9 cellular contexts compared by ENCODE assay signal in genomic region chr2:109318150-109318948, GRCh38.
A peak's percentile ranks its signal among the peaks of the same experiment; 100 is the strongest.
DNase-seq lines count a peak whose midpoint lies in the region; ATAC-seq and TF ChIP-seq lines count a peak whose summit lies in the region.
"Had no signal": no experiment of that assay in that cellular context is flagged by ENCODE, and none has a peak within 500 bp of the region (broad histone marks: within the 10 kb centered on the region; RNA-seq: fewer than 3 reads in every experiment).

No MANE protein-coding gene starts in this region.

- H3K4me3 ChIP-seq in ascending aorta, result peak overlapping the region in 1 of 2 donors; percentile 45
- peak overlapping the region; percentile 22 for H3K4me3 ChIP-seq in skeletal muscle cell (ENCODE audit: low read depth, low read length)

- intact Hi-C loops in ascending aorta (cut with DNase I), result no loop called here

- H3K9me3 Mint-ChIP-seq in T-helper 2 cell treated with Interferon-gamma antibody and Interleukin-4, amounts not matched to agents 5 μg/mL and 100 μg/mL, for 36 hours, result no peaks in the 10 kb centered on the region

- peaks cover 20 to 39% of the 10 kb centered on the region in 2 donors for H3K4me1 ChIP-seq in ascending aorta

- H3K9me3 ChIP-seq in ascending aorta, result no peaks in the 10 kb centered on the region

- H3K27me3 Mint-ChIP-seq in T-helper 2 cell treated with Interferon-gamma antibody and Interleukin-4, amounts not matched to agents 5 μg/mL and 100 μg/mL, for 36 hours (ENCODE audit: low read depth), result peaks cover 25% of the 10 kb centered on the region

- H3K27ac ChIP-seq in ascending aorta, result peak overlapping the region; percentile 69 to 73

- no peaks in the 10 kb centered on the region for H3K36me3 Mint-ChIP-seq in T-helper 2 cell treated with Interferon-gamma antibody and Interleukin-4, amounts not matched to agents 5 μg/mL and 100 μg/mL, for 36 hours (ENCODE audit: low read depth)

- no peaks in the 10 kb centered on the region for H3K27me3 ChIP-seq in ascending aorta

- peaks cover 9% of the 10 kb centered on the region for H3K4me1 Mint-ChIP-seq in T-helper 2 cell treated with Interferon-gamma antibody and Interleukin-4, amounts not matched to agents 5 μg/mL and 100 μg/mL, for 36 hours (ENCODE audit: low read depth)

- H3K36me3 ChIP-seq in ascending aorta, result no peaks in the 10 kb centered on the region

- peak; percentile 20 to 34 (median 26) for TF ChIP-seq CTCF in ascending aorta (IDR thresholded peaks at IDR 0.05)

- ATAC-seq in GM21381 (IDR thresholded peaks at IDR 0.05; ENCODE audit: unreplicated experiment), result no peak
- ATAC-seq in HG02588 (IDR thresholded peaks at IDR 0.05; ENCODE audit: unreplicated experiment), result no peak

- H3K27ac Mint-ChIP-seq in T-helper 2 cell treated with Interferon-gamma antibody and Interleukin-4, amounts not matched to agents 5 μg/mL and 100 μg/mL, for 36 hours, result no peak overlapping the region

- no peak overlapping the region for H3K4me3 Mint-ChIP-seq in T-helper 2 cell treated with Interferon-gamma antibody and Interleukin-4, amounts not matched to agents 5 μg/mL and 100 μg/mL, for 36 hours

- peak; percentile 95 for DNase-seq in ELR (ENCODE audit: low read depth)
- DNase-seq in ascending aorta (ENCODE audit: low spot score in 2 of 2), result peak; percentile 34 to 87
- peak; percentile 91 for DNase-seq in hepatic stellate cell (ENCODE audit: low spot score)
- DNase-seq in skeletal muscle cell (ENCODE audit: low read depth), result peak; percentile 97
- no peak for DNase-seq in NCI-H2227 treated with DMSO at 0.1 percent for 48 hours (lab: John Stamatoyannopoulos, UW)
- DNase-seq in T-helper 2 cell treated with Interferon-gamma antibody and Interleukin-4, amounts not matched to agents 5 μg/mL and 100 μg/mL, for 36 hours (ENCODE audit: low spot score), result no peak
- DNase-seq: stimulated activated CD4-positive, alpha-beta T cell treated with anti-CD3 and anti-CD28 coated beads, Interleukin-2, amount 100 ng/mL, for 48 hours had no signal

Comparison
In these comparisons a context has a peak if more than half of its experiments do, and no peak if none do; other contexts are left out.
1. DNase-seq: peak in ELR (single experiment), ascending aorta (2 of 2), hepatic stellate cell (single experiment) and skeletal muscle cell (single experiment); none in NCI-H2227 treated with DMSO at 0.1 percent for 48 hours (single experiment) and T-helper 2 cell treated with Interferon-gamma antibody and Interleukin-4, amounts not matched to agents 5 μg/mL and 100 μg/mL, for 36 hours (single experiment).